Comparison of ENCODE assay signal across 8 cellular contexts in genomic region chr1:46247433-46248121, GRCh38. TPM values are rescaled to one million over a fixed set of nuclear protein-coding genes. Genes with fewer than 3 reads are reported as not detected.
DNase-seq lines count a peak whose midpoint lies in the region; ATAC-seq and TF ChIP-seq lines count a peak whose summit lies in the region.

TSS of gene RAD54L (plus strand) at chr1:46247763. CDS start at chr1:46248406, 643 bp downstream.

- ATAC-seq in GM18508 (IDR thresholded peaks at IDR 0.05; ENCODE audit: insufficient read depth, unreplicated experiment) (peak; percentile 74), HG02981 (IDR thresholded peaks at IDR 0.05; ENCODE audit: unreplicated experiment) (peak; percentile 95)

- no peak for TF ChIP-seq CTCF in astrocyte of the cerebellum (IDR thresholded peaks at IDR 0.05; ENCODE audit: low read depth, low read length, missing control alignments)

- in situ Hi-C loops in astrocyte of the cerebellum (cut with HindIII; ENCODE audit: low sequenced_read_pairs), result no loop called here

- peak within 1 kb of the TSS; percentile 78 for H3K4me3 ChIP-seq in astrocyte of the cerebellum (ENCODE audit: low read depth, low read length)

- DNase-seq in NCI-H2029 treated with DMSO at 0.1 percent for 48 hours (lab: John Stamatoyannopoulos, UW), result peak; percentile 99
- DNase-seq in T-helper 22 cell (ENCODE audit: low read depth), result peak; percentile 94
- DNase-seq in astrocyte of the cerebellum (ENCODE audit: low read depth), result peak; percentile 98
- peak; percentile 98 for DNase-seq in hepatic stellate cell (ENCODE audit: low spot score)
- DNase-seq in renal cortical epithelial cell (ENCODE audit: low read depth), result peak; percentile 95
- DNase-seq in cortex of kidney (lab: John Stamatoyannopoulos, UW), result no peak

RNA-seq across cellular contexts. Expression of gene RAD54L, which starts in this region (rescaled TPM):
- total RNA-seq in renal cortical epithelial cell, result 1.9 and 5.4 TPM in 2 replicates
